In genomic region chr10:70053212-70053895, GRCh38 we compare ENCODE assay signal across 8 cellular contexts. TPM values are rescaled to one million over a fixed set of nuclear protein-coding genes. Genes with fewer than 3 reads are reported as not detected.
DNase-seq lines count a peak whose midpoint lies in the region; ATAC-seq and TF ChIP-seq lines count a peak whose summit lies in the region.

No MANE protein-coding gene starts in this region.

- H3K4me1 Mint-ChIP-seq in Calu3 (ENCODE audit: low read depth, unreplicated experiment), result peaks cover 11% of the 10 kb centered on the region
- H3K4me1 Mint-ChIP-seq in type B pancreatic cell (ENCODE audit: unreplicated experiment), result peaks cover 44% of the 10 kb centered on the region

- no peaks in the 10 kb centered on the region for H3K9me2 ChIP-seq in PC-3 (replicated peaks; ENCODE audit: low read length)

- H3K79me2 ChIP-seq in PC-3 (ENCODE audit: low read length), result peaks cover 45% of the 10 kb centered on the region

- peaks cover 90% of the 10 kb centered on the region for H3K27me3 Mint-ChIP-seq in Calu3 (ENCODE audit: unreplicated experiment)
- H3K27me3 Mint-ChIP-seq in type B pancreatic cell, result peaks cover 8% of the 10 kb centered on the region

- ATAC-seq in PC-3, result peak; percentile 29
- no peak for ATAC-seq in HG03457 (IDR thresholded peaks at IDR 0.05; ENCODE audit: unreplicated experiment)
- ATAC-seq in GM18870 (IDR thresholded peaks at IDR 0.05; ENCODE audit: unreplicated experiment), result no peak

- BruUV-seq in Calu3 (replicated peaks; lab: Mats Ljungman, UMichigan) (no TSS peak), PC-3 (replicated peaks; lab: Mats Ljungman, UMichigan) (no TSS peak)

- H3K27ac Mint-ChIP-seq in Calu3 (ENCODE audit: unreplicated experiment) (peak overlapping the region; percentile 75), type B pancreatic cell (peak overlapping the region; percentile 96)

- no peaks in the 10 kb centered on the region for H3K9me3 ChIP-seq in PC-3 (ENCODE audit: low read length)
- no peaks in the 10 kb centered on the region for H3K9me3 ChIP-seq in effector memory CD4-positive, alpha-beta T cell (ENCODE audit: control insufficient read depth, low read length)
- no peaks in the 10 kb centered on the region for H3K9me3 ChIP-seq in mesodermal cell (ENCODE audit: control insufficient read depth, low read length)

- CTCF ChIA-PET in Calu3 (lab: Charles Lee), result no interaction called here
- CTCF ChIA-PET in PC-3 (lab: Charles Lee), result interaction anchor here (2.1 kb wide), 1 partner anchor 93 kb away, joined by 7 read pairs; the partner anchor contains the start of gene TYSND1

- H3K36me3 ChIP-seq in PC-3 (ENCODE audit: low read depth, low read length) (no peaks in the 10 kb centered on the region; the same call in 1 of the 2 replicates), mesodermal cell (ENCODE audit: control insufficient read depth, insufficient read depth, low read length) (peaks cover 3% of the 10 kb centered on the region)
- no peaks in the 10 kb centered on the region for H3K36me3 ChIP-seq in effector memory CD4-positive, alpha-beta T cell (ENCODE audit: control insufficient read depth, insufficient read depth, low read length)

- peaks cover 20% of the 10 kb centered on the region for H3K36me3 Mint-ChIP-seq in Calu3 (ENCODE audit: insufficient read depth, unreplicated experiment)
- H3K36me3 Mint-ChIP-seq in type B pancreatic cell, result peaks cover 7% of the 10 kb centered on the region

- H3K4me1 ChIP-seq in PC-3 (ENCODE audit: insufficient read depth, low read length) (peaks cover 32% of the 10 kb centered on the region), mesodermal cell (ENCODE audit: control insufficient read depth, insufficient read depth, low read length, poor library complexity, severe bottlenecking) (no peaks in the 10 kb centered on the region)
- H3K4me1 ChIP-seq in effector memory CD4-positive, alpha-beta T cell (ENCODE audit: control insufficient read depth, insufficient read depth, low read length, poor library complexity, severe bottlenecking), result peaks cover 10% of the 10 kb centered on the region

- POLR2A ChIA-PET in PC-3 (lab: Charles Lee; ENCODE audit: unreplicated experiment), result no interaction called here

- H3K27ac ChIP-seq in PC-3 (ENCODE audit: low read length) (no peak overlapping the region), mesodermal cell (ENCODE audit: low read depth, low read length, severe bottlenecking) (peak overlapping the region; percentile 82)
- no peak overlapping the region for H3K27ac ChIP-seq in effector memory CD4-positive, alpha-beta T cell (ENCODE audit: insufficient read depth, low read length, poor library complexity, severe bottlenecking)

- H3K4me3 ChIP-seq in PC-3 (ENCODE audit: low read length) (peak overlapping the region; percentile 82), mesodermal cell (ENCODE audit: extremely low read depth, insufficient read depth, low read length, poor library complexity, severe bottlenecking) (peak overlapping the region; percentile 74)
- peak overlapping the region; percentile 51 for H3K4me3 ChIP-seq in effector memory CD4-positive, alpha-beta T cell (ENCODE audit: insufficient read depth, low read depth, low read length, poor library complexity, severe bottlenecking)

- DNase-seq in Calu3 (peak; percentile 50), PC-3 (peak; percentile 41), type B pancreatic cell (ENCODE audit: extremely low spot score, unreplicated experiment) (peak; percentile 74), NOMO-1 (lab: John Stamatoyannopoulos, UW; ENCODE audit: unreplicated experiment in 2 of 2) (no peak)
- no peak for DNase-seq in effector memory CD4-positive, alpha-beta T cell

- H3K9me3 Mint-ChIP-seq in Calu3 (ENCODE audit: low read depth, unreplicated experiment) (no peaks in the 10 kb centered on the region), type B pancreatic cell (no peaks in the 10 kb centered on the region)

- peak overlapping the region; percentile 73 for H3K9ac ChIP-seq in PC-3 (ENCODE audit: low read length)

- H3K4me3 Mint-ChIP-seq in Calu3 (ENCODE audit: low read depth, unreplicated experiment) (peak overlapping the region; percentile 96), type B pancreatic cell (peak overlapping the region; percentile 98)

- H4K20me1 ChIP-seq in PC-3 (ENCODE audit: low read length), result no peaks in the 10 kb centered on the region

- 0% methylated on average over 48 to 61 of the region's 81 CpGs for WGBS in mesodermal cell (ENCODE audit: insufficient coverage in 2 of 2), 2 experiments

- no peak for TF ChIP-seq CTCF in Calu3 (IDR thresholded peaks at IDR 0.05; ENCODE audit: unreplicated experiment)
- TF ChIP-seq CTCF in PC-3 (conservative IDR thresholded peaks at IDR 0.05; ENCODE audit: low read depth, low read length), result no peak
- TF ChIP-seq CTCF in type B pancreatic cell (conservative IDR thresholded peaks at IDR 0.05), result no peak

- H3K27me3 ChIP-seq in PC-3 (ENCODE audit: low read length), result peaks cover 16% of the 10 kb centered on the region
- peaks cover 8% of the 10 kb centered on the region for H3K27me3 ChIP-seq in effector memory CD4-positive, alpha-beta T cell (replicated peaks; ENCODE audit: control insufficient read depth, insufficient read depth, low read length, poor library complexity, severe bottlenecking)

- intact Hi-C loops in Calu3 (cut with micrococcal nuclease; ENCODE audit: unreplicated experiment) (no loop called here), PC-3 (cut with micrococcal nuclease) (loop anchor here (5.0 kb wide), 1 partner anchor 86 kb away; no protein-coding TSS in a partner anchor)

- H3K4me2 ChIP-seq in PC-3 (ENCODE audit: low read length), result peak overlapping the region; percentile 88

- peaks cover 4% of the 10 kb centered on the region for H3F3A ChIP-seq in PC-3 (ENCODE audit: low read length, unreplicated experiment)

- peak overlapping the region; percentile 95 for H2AFZ ChIP-seq in PC-3 (ENCODE audit: low read length)

RNA-seq across cellular contexts. Expression of gene MACROH2A2, which starts 0.7 kb away (rescaled TPM):
- total RNA-seq in Calu3 (2022), result 24.5 and 26.9 TPM in 2 replicates
- 86.7 and 103 TPM in 2 replicates for total RNA-seq in PC-3 (2014; rRNA removed)
- polyA plus RNA-seq in mesodermal cell (2013, experiment 1 of 2), result 110 TPM
- polyA plus RNA-seq in mesodermal cell (2013, experiment 2 of 2), result 102 TPM
- 55.0 and 117 TPM in 2 replicates for total RNA-seq in type B pancreatic cell (ENCODE audit: low replicate concordance)

Comparison
In these comparisons a context has a peak if more than half of its experiments do, and no peak if none do; other contexts are left out.
1. DNase-seq: peak in Calu3 (single experiment), PC-3 (single experiment) and type B pancreatic cell (single experiment); none in effector memory CD4-positive, alpha-beta T cell (0 of 3) and NOMO-1 (0 of 2).
2. Peak in every context shown above with its lines, with median percentiles within 50 percentile points of each other: H3K4me3 ChIP-seq.